Comparison of ENCODE assay signal across 10 cellular contexts in genomic region chr6:52596371-52597028, GRCh38. TPM values are rescaled to one million over a fixed set of nuclear protein-coding genes. Genes with fewer than 3 reads are reported as not detected.
A peak's percentile ranks its signal among the peaks of the same experiment; 100 is the strongest.
DNase-seq lines count a peak whose midpoint lies in the region; ATAC-seq and TF ChIP-seq lines count a peak whose summit lies in the region.
"Had no signal": no experiment of that assay in that cellular context is flagged by ENCODE, and none has a peak within 500 bp of the region (broad histone marks: within the 10 kb centered on the region; RNA-seq: fewer than 3 reads in every experiment).

No MANE protein-coding gene starts in this region.

- no peak overlapping the region for H2AFZ ChIP-seq in fibroblast of lung (ENCODE audit: low read length)

- H3K9ac ChIP-seq in fibroblast of lung (ENCODE audit: insufficient read depth, low read length): peak overlapping the region; percentile 24

- no peaks in the 10 kb centered on the region for H3K36me3 ChIP-seq in fibroblast of lung (ENCODE audit: control insufficient read depth, insufficient read depth, low read length)

- no peak for TF ChIP-seq CTCF in fibroblast of lung (conservative IDR thresholded peaks at IDR 0.05 in 1 of 2, IDR thresholded peaks at IDR 0.05 in 1 of 2; ENCODE audit: low read depth in 1 of 2, low read length in 2 of 2)

- DNase-seq in EH (ENCODE audit: low read depth): peak; percentile 84
- DNase-seq in NOMO-1 treated with dmso at 0.1 percent for 144 hours (lab: John Stamatoyannopoulos, UW; ENCODE audit: unreplicated experiment): peak; percentile 20
- peak; percentile 80 to 89 for DNase-seq in fibroblast of lung (ENCODE audit: low read depth in 2 of 2)
- DNase-seq in skeletal muscle cell (ENCODE audit: low read depth): peak; percentile 62
- no peak for DNase-seq in HPDE6-E6E7 (ENCODE audit: extremely low spot score)
- DNase-seq in NCI-H446 (lab: John Stamatoyannopoulos, UW): no peak
- DNase-seq: endodermal cell had no signal

- peaks cover 29% of the 10 kb centered on the region for H3K4me1 ChIP-seq in fibroblast of lung (ENCODE audit: control insufficient read depth, extremely low read depth, insufficient read depth, low read length)

- ATAC-seq in GM21367 (IDR thresholded peaks at IDR 0.05; ENCODE audit: unreplicated experiment) (no peak), GM21528 (IDR thresholded peaks at IDR 0.05; ENCODE audit: low FRiP score, unreplicated experiment) (no peak)

- no peaks in the 10 kb centered on the region for H3K79me2 ChIP-seq in fibroblast of lung (ENCODE audit: control insufficient read depth, insufficient read depth, low read length)

- H3K4me2 ChIP-seq in fibroblast of lung (ENCODE audit: extremely low read depth, insufficient read depth, low read length): peak overlapping the region; percentile 69

- no peak overlapping the region for H3K4me3 ChIP-seq in fibroblast of lung (replicated peaks in 1 of 4; ENCODE audit: control extremely low read depth in 1 of 4, insufficient read depth in 1 of 4, low read depth in 3 of 4, low read length in 4 of 4)
- H3K4me3 ChIP-seq in skeletal muscle cell (ENCODE audit: low read depth, low read length): no peak overlapping the region
- H3K4me3 ChIP-seq: lung had no signal

- H4K20me1 ChIP-seq in fibroblast of lung (ENCODE audit: control insufficient read depth, extremely low read depth, insufficient read depth, low read length): no peaks in the 10 kb centered on the region

- no peaks in the 10 kb centered on the region for H3K9me3 ChIP-seq in fibroblast of lung (ENCODE audit: control insufficient read depth, insufficient read depth, low read depth, low read length)

- H3K27ac ChIP-seq in fibroblast of lung (ENCODE audit: insufficient read depth, low read length): peak overlapping the region; percentile 60

- no peaks in the 10 kb centered on the region for H3K27me3 ChIP-seq in fibroblast of lung (ENCODE audit: control insufficient read depth, insufficient read depth, low read length)

RNA-seq across cellular contexts. Expression of gene TRAM2, which starts 19.6 kb away (rescaled TPM):
- 69.6 and 131 TPM in 2 replicates for total RNA-seq in fibroblast of lung
- 155 and 252 TPM in 2 replicates for polyA plus RNA-seq in fibroblast of lung
- polyA plus RNA-seq in fibroblast of lung (2012): 107 and 217 TPM in 2 replicates
- 254 and 398 TPM in 2 replicates for polyA minus RNA-seq in fibroblast of lung (ENCODE audit: low replicate concordance)

Comparison
In these comparisons a context has a peak if more than half of its experiments do, and no peak if none do; other contexts are left out.
1. DNase-seq: peak in EH (single experiment), NOMO-1 treated with dmso at 0.1 percent for 144 hours (single experiment), fibroblast of lung (2 of 2) and skeletal muscle cell (single experiment); none in HPDE6-E6E7 (single experiment) and NCI-H446 (0 of 2).